Comparison of ENCODE assay signal across 15 cellular contexts in genomic region chr1:59266927-59267293, GRCh38. TPM values are rescaled to one million over a fixed set of nuclear protein-coding genes. Genes with fewer than 3 reads are reported as not detected.
DNase-seq lines count a peak whose midpoint lies in the region; ATAC-seq and TF ChIP-seq lines count a peak whose summit lies in the region.
"Had no signal": no experiment of that assay in that cellular context is flagged by ENCODE, and none has a peak within 500 bp of the region (broad histone marks: within the 10 kb centered on the region; RNA-seq: fewer than 3 reads in every experiment).

No MANE protein-coding gene starts in this region.

- H3K4me1 ChIP-seq in Caco-2: no peaks in the 10 kb centered on the region

- CTCF ChIA-PET in Caco-2 (lab: Charles Lee): no interaction called here

- no peaks in the 10 kb centered on the region for H3K9me3 ChIP-seq in Caco-2

- H3K27ac Mint-ChIP-seq in activated naive CD8-positive, alpha-beta T cell treated with anti-CD3 and anti-CD28 coated beads, Interleukin-2, amount 50 U/mL, for 24 hours: peak overlapping the region; percentile 16
- no peak overlapping the region for H3K27ac Mint-ChIP-seq in activated naive CD8-positive, alpha-beta T cell treated with anti-CD3 and anti-CD28 coated beads for 36 hours
- H3K27ac Mint-ChIP-seq in stimulated activated naive B cell treated with anti-CD40 and anti-IgM and Interleukin-4, amounts not matched to agents 10 μg/mL and 1 μg/mL and 100 μg/mL, for 72 hours: peak overlapping the region; percentile 97
- H3K27ac Mint-ChIP-seq in Caco-2 (ENCODE audit: unreplicated experiment): no peak overlapping the region
- H3K27ac Mint-ChIP-seq: natural killer cell had no signal

- no peaks in the 10 kb centered on the region for H3K36me3 Mint-ChIP-seq in activated naive CD8-positive, alpha-beta T cell treated with anti-CD3 and anti-CD28 coated beads, Interleukin-2, amount 50 U/mL, for 24 hours (ENCODE audit: low read depth)
- peaks cover 2% of the 10 kb centered on the region for H3K36me3 Mint-ChIP-seq in activated naive CD8-positive, alpha-beta T cell treated with anti-CD3 and anti-CD28 coated beads for 36 hours
- H3K36me3 Mint-ChIP-seq in stimulated activated naive B cell treated with anti-CD40 and anti-IgM and Interleukin-4, amounts not matched to agents 10 μg/mL and 1 μg/mL and 100 μg/mL, for 72 hours: peaks cover 4 to 22% of the 10 kb centered on the region in 2 donors
- no peaks in the 10 kb centered on the region for H3K36me3 Mint-ChIP-seq in Caco-2 (ENCODE audit: insufficient read depth, unreplicated experiment)
- H3K36me3 Mint-ChIP-seq: natural killer cell had no signal

- POLR2A ChIA-PET in Caco-2 (lab: Charles Lee): no interaction called here

- H3K9me3 Mint-ChIP-seq in activated naive CD8-positive, alpha-beta T cell treated with anti-CD3 and anti-CD28 coated beads, Interleukin-2, amount 50 U/mL, for 24 hours: no peaks in the 10 kb centered on the region
- H3K9me3 Mint-ChIP-seq in activated naive CD8-positive, alpha-beta T cell treated with anti-CD3 and anti-CD28 coated beads for 36 hours: no peaks in the 10 kb centered on the region
- peaks cover 6 to 12% of the 10 kb centered on the region in 2 donors for H3K9me3 Mint-ChIP-seq in stimulated activated naive B cell treated with anti-CD40 and anti-IgM and Interleukin-4, amounts not matched to agents 10 μg/mL and 1 μg/mL and 100 μg/mL, for 72 hours
- H3K9me3 Mint-ChIP-seq in Caco-2 (ENCODE audit: unreplicated experiment): no peaks in the 10 kb centered on the region
- H3K9me3 Mint-ChIP-seq: central memory CD8-positive, alpha-beta T cell; natural killer cell had no signal

- no peak overlapping the region for H3K4me3 ChIP-seq in Caco-2 (ENCODE audit: low read depth, low read length)
- H3K4me3 ChIP-seq: K562 had no signal

- BruUV-seq in Caco-2 (replicated peaks; lab: Mats Ljungman, UMichigan): no TSS peak

- no peak for ATAC-seq in activated naive CD8-positive, alpha-beta T cell treated with anti-CD3 and anti-CD28 coated beads, Interleukin-2, amount 50 U/mL, for 24 hours
- ATAC-seq in GM21717 (IDR thresholded peaks at IDR 0.05; ENCODE audit: unreplicated experiment): peak; percentile 77
- ATAC-seq in HG03159 (IDR thresholded peaks at IDR 0.05; ENCODE audit: unreplicated experiment): peak; percentile 66
- ATAC-seq in stimulated activated naive B cell treated with anti-CD40 and anti-IgM and Interleukin-4, amounts not matched to agents 10 μg/mL and 1 μg/mL and 100 μg/mL, for 72 hours (replicated peaks): peak; percentile 57 to 60
- ATAC-seq: K562, natural killer cell had no signal

- peaks cover 9% of the 10 kb centered on the region for H3K27me3 Mint-ChIP-seq in activated naive CD8-positive, alpha-beta T cell treated with anti-CD3 and anti-CD28 coated beads, Interleukin-2, amount 50 U/mL, for 24 hours
- peaks cover 12% of the 10 kb centered on the region for H3K27me3 Mint-ChIP-seq in activated naive CD8-positive, alpha-beta T cell treated with anti-CD3 and anti-CD28 coated beads for 36 hours
- no peaks in the 10 kb centered on the region for H3K27me3 Mint-ChIP-seq in stimulated activated naive B cell treated with anti-CD40 and anti-IgM and Interleukin-4, amounts not matched to agents 10 μg/mL and 1 μg/mL and 100 μg/mL, for 72 hours
- peaks cover 4% of the 10 kb centered on the region for H3K27me3 Mint-ChIP-seq in Caco-2 (ENCODE audit: insufficient read depth, unreplicated experiment)

- intact Hi-C loops in Caco-2 (cut with micrococcal nuclease; ENCODE audit: unreplicated experiment): no loop called here

- TF ChIP-seq CTCF in Caco-2 (IDR thresholded peaks at IDR 0.05; ENCODE audit: insufficient read depth in 1 of 2, low read depth in 1 of 2, low read length in 1 of 2, severe bottlenecking in 1 of 2, unreplicated experiment in 1 of 2): no peak

- no peak for DNase-seq in activated naive CD8-positive, alpha-beta T cell treated with anti-CD3 and anti-CD28 coated beads, Interleukin-2, amount 50 U/mL, for 24 hours
- DNase-seq in activated naive CD8-positive, alpha-beta T cell treated with anti-CD3 and anti-CD28 coated beads for 36 hours: no peak
- DNase-seq in stimulated activated naive B cell treated with anti-CD40 and anti-IgM and Interleukin-4, amounts not matched to agents 10 μg/mL and 1 μg/mL and 100 μg/mL, for 72 hours: no peak
- DNase-seq in Caco-2 (no peak), T-helper 9 cell (no peak), AG08395 (ENCODE audit: low spot score) (no peak)
- DNase-seq: activated effector memory CD4-positive, alpha-beta T cell treated with Interleukin-2 at 50 U/mL for 16 hours; DND-41; natural killer cell; SHP77; stimulated activated naive CD4-positive, alpha-beta T cell had no signal

- no peaks in the 10 kb centered on the region for H3K36me3 ChIP-seq in Caco-2 (ENCODE audit: control insufficient read depth, insufficient read depth, low read length)

- no peaks in the 10 kb centered on the region for H3K27me3 ChIP-seq in Caco-2 (replicated peaks; ENCODE audit: control insufficient read depth, insufficient read depth, low read length)

- H3K4me3 Mint-ChIP-seq in activated naive CD8-positive, alpha-beta T cell treated with anti-CD3 and anti-CD28 coated beads, Interleukin-2, amount 50 U/mL, for 24 hours: no peak overlapping the region
- H3K4me3 Mint-ChIP-seq in activated naive CD8-positive, alpha-beta T cell treated with anti-CD3 and anti-CD28 coated beads for 36 hours: no peak overlapping the region
- peak overlapping the region in 1 of 2 donors; percentile 4 for H3K4me3 Mint-ChIP-seq in stimulated activated naive B cell treated with anti-CD40 and anti-IgM and Interleukin-4, amounts not matched to agents 10 μg/mL and 1 μg/mL and 100 μg/mL, for 72 hours
- H3K4me3 Mint-ChIP-seq in Caco-2 (ENCODE audit: unreplicated experiment): no peak overlapping the region
- H3K4me3 Mint-ChIP-seq: central memory CD8-positive, alpha-beta T cell; natural killer cell had no signal

- peaks cover 5% of the 10 kb centered on the region for H3K4me1 Mint-ChIP-seq in activated naive CD8-positive, alpha-beta T cell treated with anti-CD3 and anti-CD28 coated beads, Interleukin-2, amount 50 U/mL, for 24 hours
- H3K4me1 Mint-ChIP-seq in activated naive CD8-positive, alpha-beta T cell treated with anti-CD3 and anti-CD28 coated beads for 36 hours: peaks cover 2% of the 10 kb centered on the region
- peaks cover 42 to 67% of the 10 kb centered on the region in 2 donors for H3K4me1 Mint-ChIP-seq in stimulated activated naive B cell treated with anti-CD40 and anti-IgM and Interleukin-4, amounts not matched to agents 10 μg/mL and 1 μg/mL and 100 μg/mL, for 72 hours
- no peaks in the 10 kb centered on the region for H3K4me1 Mint-ChIP-seq in Caco-2 (ENCODE audit: low read depth, unreplicated experiment)
- H3K4me1 Mint-ChIP-seq: central memory CD8-positive, alpha-beta T cell had no signal

RNA-seq across cellular contexts. Expression of gene FGGY, which starts 30.0 kb away (rescaled TPM):
- total RNA-seq in activated naive CD8-positive, alpha-beta T cell treated with anti-CD3 and anti-CD28 coated beads for 36 hours: 1 to 10 TPM; 6.6 to 9.7 TPM
- 3.4 and 6.4 TPM in 2 replicates for total RNA-seq in Caco-2 (2022)

Comparison
In these comparisons a context has a peak if more than half of its experiments do, and no peak if none do; other contexts are left out.
1. H3K27ac Mint-ChIP-seq: peak in activated naive CD8-positive, alpha-beta T cell treated with anti-CD3 and anti-CD28 coated beads, Interleukin-2, amount 50 U/mL, for 24 hours (single experiment) and stimulated activated naive B cell treated with anti-CD40 and anti-IgM and Interleukin-4, amounts not matched to agents 10 μg/mL and 1 μg/mL and 100 μg/mL, for 72 hours (single experiment); none in activated naive CD8-positive, alpha-beta T cell treated with anti-CD3 and anti-CD28 coated beads for 36 hours (single experiment) and Caco-2 (single experiment).